14 cellular contexts compared by ENCODE assay signal in genomic region chr7:114802628-114803027, GRCh38.
"Had no signal": no experiment of that assay in that cellular context is flagged by ENCODE, and none has a peak within 500 bp of the region (broad histone marks: within the 10 kb centered on the region; RNA-seq: fewer than 3 reads in every experiment).

No MANE protein-coding gene starts in this region.

- H3K4me3 ChIP-seq: left ventricle myocardium inferior, suprapubic skin had no signal

- H3K27me3 Mint-ChIP-seq: effector memory CD8-positive, alpha-beta T cell had no signal

- H3K4me3 Mint-ChIP-seq: effector memory CD8-positive, alpha-beta T cell; naive thymus-derived CD8-positive, alpha-beta T cell; WTC11 had no signal

- ATAC-seq: effector memory CD8-positive, alpha-beta T cell; naive thymus-derived CD8-positive, alpha-beta T cell; WTC11 had no signal

- H3K27ac ChIP-seq: left ventricle myocardium inferior, suprapubic skin had no signal

- H3K27ac Mint-ChIP-seq: effector memory CD8-positive, alpha-beta T cell; naive thymus-derived CD8-positive, alpha-beta T cell; WTC11 had no signal

- H3K9me3 ChIP-seq: left ventricle myocardium inferior, suprapubic skin had no signal

- H3K4me1 ChIP-seq: left ventricle myocardium inferior, suprapubic skin had no signal

- H3K4me1 Mint-ChIP-seq: naive thymus-derived CD8-positive, alpha-beta T cell; WTC11 had no signal

- H3K27me3 ChIP-seq: suprapubic skin had no signal

- DNase-seq: activated CD4-positive, alpha-beta T cell treated with anti-CD3 and anti-CD28 coated beads, Interleukin-2, amount 50 U/mL, for 4 hours; activated effector memory CD4-positive, alpha-beta T cell treated with Interleukin-2 at 50 U/mL for 16 hours; dermis blood vessel endothelial cell; effector memory CD8-positive, alpha-beta T cell; foreskin melanocyte; left ventricle myocardium inferior; mesenchymal stem cell; naive thymus-derived CD8-positive, alpha-beta T cell; posterior cingulate gyrus; retina; stimulated activated naive CD4-positive, alpha-beta T cell; trophoblast cell had no signal

- H3K9me3 Mint-ChIP-seq: effector memory CD8-positive, alpha-beta T cell; naive thymus-derived CD8-positive, alpha-beta T cell; WTC11 had no signal

- H3K36me3 ChIP-seq: left ventricle myocardium inferior, suprapubic skin had no signal

- H3K36me3 Mint-ChIP-seq: naive thymus-derived CD8-positive, alpha-beta T cell; WTC11 had no signal
